ENCODE assay signal across 21 cellular contexts in the genomic region with DNA sequence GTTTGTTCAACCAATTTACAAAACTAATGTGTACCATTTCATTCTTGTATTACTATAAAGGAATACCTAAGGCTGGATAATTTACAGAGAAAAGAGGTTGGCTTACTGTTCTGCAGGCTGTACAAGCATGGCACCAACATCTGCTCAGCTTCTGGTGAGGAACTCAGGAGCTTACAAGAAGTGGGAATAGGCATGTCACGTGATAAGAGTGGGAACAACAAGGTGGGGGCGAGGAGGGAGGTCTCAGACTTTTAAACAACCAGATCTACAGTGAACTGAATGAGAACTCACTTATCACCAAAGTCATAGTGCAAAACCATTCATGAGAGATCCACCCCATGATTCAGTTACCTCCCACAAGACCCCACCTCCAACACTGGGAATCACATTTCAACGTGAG.
A peak's percentile ranks its signal among the peaks of the same experiment; 100 is the strongest.
DNase-seq lines count a peak whose midpoint lies in the region; ATAC-seq, FAIRE-seq and TF ChIP-seq lines count a peak whose summit lies in the region.
"Had no signal": no experiment of that assay in that cellular context is flagged by ENCODE, and none has a peak within 500 bp of the region (broad histone marks: within the 10 kb centered on the region; RNA-seq: fewer than 3 reads in every experiment).

No MANE protein-coding gene starts in this region.

- DNase-seq in HepG2 (ENCODE audit: low spot score), result no peak
- no peak for DNase-seq in right lobe of liver
- DNase-seq in H1 (ENCODE audit: low read depth in 1 of 2, low spot score in 2 of 2), result no peak
- DNase-seq in neuronal stem cell (ENCODE audit: low spot score), result no peak
- DNase-seq in activated CD4-positive, alpha-beta T cell treated with anti-CD3 and anti-CD28 coated beads for 4 hours, result no peak
- DNase-seq in amniotic stem cell (lab: John Stamatoyannopoulos, UW), result no peak
- no peak for DNase-seq in frontal cortex (ENCODE audit: low spot score in 2 of 2)
- DNase-seq: Caco-2; CD4-positive, CD25-positive, alpha-beta regulatory T cell; CD8-positive, alpha-beta T cell; DMS153; DND-41; GOT3; H7; HCEC 1CT had no signal

- no peak overlapping the region for H2AFZ ChIP-seq in HepG2 (ENCODE audit: low read length)
- peak overlapping the region; percentile 50; the same call in 1 of the 2 replicates for H2AFZ ChIP-seq in H1 (ENCODE audit: low read length)
- peak overlapping the region; percentile 40 for H2AFZ ChIP-seq in neuronal stem cell (ENCODE audit: low read length)

- CTCF ChIA-PET in HepG2 (lab: Yijun Ruan, JAX; ENCODE audit: low intra/inter-chr PET ratio, low total read pairs), result no interaction called here
- CTCF ChIA-PET in H1 (lab: Charles Lee; ENCODE audit: partially characterized antibody), result no interaction called here

- H3K23ac ChIP-seq in H1 (ENCODE audit: insufficient read length) (no peak overlapping the region), neuronal stem cell (ENCODE audit: low read depth, low read length, poor library complexity) (no peak overlapping the region)

- H3K27me3 ChIP-seq in HepG2 (ENCODE audit: control insufficient read depth in 1 of 2, insufficient read depth in 2 of 2, low read length in 2 of 2) (no peaks in the 10 kb centered on the region; a peak in 1 of 5 replicates), right lobe of liver (no peaks in the 10 kb centered on the region), H1 (replicated peaks in 1 of 4; ENCODE audit: control insufficient read depth in 3 of 4, extremely low read depth in 1 of 4, insufficient read depth in 3 of 4, low read length in 3 of 4) (no peaks in the 10 kb centered on the region), neuronal stem cell (ENCODE audit: control insufficient read depth in 3 of 3, insufficient read depth in 3 of 3, low read depth in 1 of 3, low read length in 3 of 3) (no peaks in the 10 kb centered on the region)
- H3K27me3 ChIP-seq: BLaER1 had no signal

- H2BK12ac ChIP-seq in H1 (ENCODE audit: low read depth, low read length), result no peak overlapping the region
- H2BK12ac ChIP-seq in neuronal stem cell (ENCODE audit: low read length), result no peak overlapping the region

- no peaks in the 10 kb centered on the region for H3K79me1 ChIP-seq in H1 (ENCODE audit: low read depth, low read length)
- no peaks in the 10 kb centered on the region for H3K79me1 ChIP-seq in neuronal stem cell (ENCODE audit: low read depth, low read length)

- no peak overlapping the region for H4K5ac ChIP-seq in H1 (ENCODE audit: insufficient read length, low read depth, low read length)

- H3K36me3 ChIP-seq in HepG2 (replicated peaks in 1 of 2; ENCODE audit: control insufficient read depth in 1 of 2, insufficient read depth in 2 of 2, low read length in 2 of 2) (no peaks in the 10 kb centered on the region), right lobe of liver (no peaks in the 10 kb centered on the region), H1 (ENCODE audit: control insufficient read depth in 2 of 4, insufficient read depth in 4 of 4, low read length in 3 of 4) (no peaks in the 10 kb centered on the region), neuronal stem cell (replicated peaks in 1 of 2; ENCODE audit: control insufficient read depth in 2 of 2, insufficient read depth in 2 of 2, low read length in 2 of 2) (no peaks in the 10 kb centered on the region)
- H3K36me3 ChIP-seq: BLaER1 had no signal

- TF ChIP-seq POLR2A in HepG2 (IDR thresholded peaks at IDR 0.05; ENCODE audit: insufficient read depth in 1 of 2, low read depth in 2 of 2, low read length in 2 of 2) (no peak), right lobe of liver (IDR thresholded peaks at IDR 0.05) (no peak), H1 (IDR thresholded peaks at IDR 0.05; ENCODE audit: control extremely low read depth in 1 of 2, low read depth in 2 of 2, low read length in 2 of 2) (no peak)

- H3K18ac ChIP-seq in H1 (ENCODE audit: extremely low read depth, low read length) (no peak overlapping the region; the same call in 1 of the 2 replicates), neuronal stem cell (ENCODE audit: low read length) (no peak overlapping the region)

- no peaks in the 10 kb centered on the region for H3K23me2 ChIP-seq in H1 (ENCODE audit: low read depth, low read length)

- H3K4ac ChIP-seq in H1 (replicated peaks; ENCODE audit: insufficient read length, low read depth, low read length), result no peak overlapping the region
- H3K4ac ChIP-seq in neuronal stem cell (ENCODE audit: low read length), result no peak overlapping the region

- intact Hi-C loops in HepG2 (cut with micrococcal nuclease; ENCODE audit: unreplicated experiment), result no loop called here
- intact Hi-C loops in right lobe of liver (cut with DNase I), result no loop called here

- no peak overlapping the region for H3K4me2 ChIP-seq in HepG2 (ENCODE audit: low read depth, low read length)
- no peak overlapping the region for H3K4me2 ChIP-seq in H1 (ENCODE audit: insufficient read depth in 1 of 2, low read depth in 2 of 2, low read length in 2 of 2)
- H3K4me2 ChIP-seq in neuronal stem cell (ENCODE audit: insufficient read depth, low read length, poor library complexity, severe bottlenecking), result no peak overlapping the region
- H3K4me2 ChIP-seq: BLaER1 had no signal

- no peak overlapping the region for H4K8ac ChIP-seq in H1 (ENCODE audit: extremely low read depth, insufficient read depth, low read length)
- H4K8ac ChIP-seq in neuronal stem cell (ENCODE audit: low read depth, low read length), result no peak overlapping the region

- no peak for TF ChIP-seq CTCF in HepG2 (CRISPR knock-in tag; IDR thresholded peaks at IDR 0.05)
- no peak for TF ChIP-seq CTCF in right lobe of liver (IDR thresholded peaks at IDR 0.05)
- no peak for TF ChIP-seq CTCF in H1 (IDR thresholded peaks at IDR 0.05; ENCODE audit: control extremely low read depth in 1 of 3, insufficient read depth in 1 of 3, low read depth in 1 of 3, low read length in 3 of 3)

- no peaks in the 10 kb centered on the region for H3K79me2 ChIP-seq in HepG2 (ENCODE audit: insufficient read depth, low read length)
- no peaks in the 10 kb centered on the region for H3K79me2 ChIP-seq in H1 (ENCODE audit: control insufficient read depth in 1 of 2, insufficient read depth in 2 of 2, low read length in 2 of 2)

- TF ChIP-seq EP300 in HepG2 (IDR thresholded peaks at IDR 0.05; ENCODE audit: low read depth in 2 of 2, low read length in 2 of 2) (no peak), HepG2 (CRISPR knock-in tag; IDR thresholded peaks at IDR 0.05; ENCODE audit: borderline replicate concordance) (no peak), H1 (IDR thresholded peaks at IDR 0.05; ENCODE audit: borderline replicate concordance in 1 of 2, low read depth in 2 of 2, low read length in 2 of 2) (no peak)

- H4K91ac ChIP-seq in H1 (replicated peaks; ENCODE audit: insufficient read length, low read length), result no peak overlapping the region
- H4K91ac ChIP-seq in neuronal stem cell (ENCODE audit: low read depth, low read length, poor library complexity), result no peak overlapping the region

- in situ Hi-C loops in HepG2 (cut with HindIII; ENCODE audit: extremely low pct_ligation_motif_present, low pct_unique_long_range_greater_than_20kb), result no loop called here

- no peak for FAIRE-seq in HepG2 (lab: Jason Lieb, UNC)
- no peak for FAIRE-seq in H1 (lab: Jason Lieb, UNC)
- no peak for FAIRE-seq in frontal cortex (lab: Jason Lieb, UNC)
- FAIRE-seq: G401.6, GM12892, GM19239 had no signal

- H2BK120ac ChIP-seq in H1 (replicated peaks; ENCODE audit: low read depth, low read length) (no peak overlapping the region), neuronal stem cell (ENCODE audit: low read depth, low read length) (no peak overlapping the region)

- BruUV-seq in HepG2 (replicated peaks; lab: Mats Ljungman, UMichigan), result no TSS peak

- H3K9ac ChIP-seq in HepG2 (ENCODE audit: insufficient read depth, low read depth, low read length) (no peak overlapping the region), H1 (replicated peaks in 1 of 4; ENCODE audit: extremely low read depth in 1 of 4, low read depth in 3 of 4, low read length in 3 of 4) (no peak overlapping the region), neuronal stem cell (ENCODE audit: low read depth, low read length, poor library complexity) (no peak overlapping the region)
- H3K9ac ChIP-seq: BLaER1 had no signal

- POLR2A ChIA-PET in HepG2 (lab: Yijun Ruan, JAX) (no interaction called here), H1 (lab: Charles Lee; ENCODE audit: partially characterized antibody) (no interaction called here)

- H2BK20ac ChIP-seq in H1 (ENCODE audit: low read length), result no peak overlapping the region

- H3K27ac ChIP-seq in HepG2 (ENCODE audit: extremely low read length, insufficient read depth, low read length), result no peak overlapping the region
- H3K27ac ChIP-seq in right lobe of liver, result no peak overlapping the region
- no peak overlapping the region for H3K27ac ChIP-seq in H1 (ENCODE audit: low read depth, low read length)
- no peak overlapping the region for H3K27ac ChIP-seq in neuronal stem cell (replicated peaks; ENCODE audit: low read length)
- H3K27ac ChIP-seq: 22Rv1, BLaER1, C4-2B had no signal

- no peak for ATAC-seq in HepG2
- no peak for ATAC-seq in right lobe of liver
- ATAC-seq: CD8-positive, alpha-beta T cell had no signal

- TF ChIP-seq RAD21 in HepG2 (CRISPR knock-in tag; IDR thresholded peaks at IDR 0.05) (no peak), H1 (IDR thresholded peaks at IDR 0.05 in 1 of 2, conservative IDR thresholded peaks at IDR 0.05 in 1 of 2; ENCODE audit: low read depth in 2 of 2, low read length in 2 of 2) (no peak)

- no peak overlapping the region for H2BK5ac ChIP-seq in H1 (ENCODE audit: low read depth, low read length)
- H2BK5ac ChIP-seq in neuronal stem cell (ENCODE audit: low read length), result no peak overlapping the region

- H3K14ac ChIP-seq in H1 (ENCODE audit: insufficient read length) (no peak overlapping the region), neuronal stem cell (ENCODE audit: low read length) (no peak overlapping the region)

- H3K4me1 ChIP-seq in HepG2 (ENCODE audit: insufficient read depth, low read length) (no peaks in the 10 kb centered on the region), right lobe of liver (no peaks in the 10 kb centered on the region), H1 (replicated peaks in 1 of 4; ENCODE audit: control insufficient read depth in 3 of 4, insufficient read depth in 4 of 4, low read length in 3 of 4) (no peaks in the 10 kb centered on the region), neuronal stem cell (ENCODE audit: control insufficient read depth in 2 of 2, insufficient read depth in 1 of 2, low read depth in 1 of 2, low read length in 2 of 2) (no peaks in the 10 kb centered on the region)
- H3K4me1 ChIP-seq: BLaER1, Caco-2 had no signal

- H2AK5ac ChIP-seq in H1 (ENCODE audit: low read depth, low read length) (no peak overlapping the region), neuronal stem cell (ENCODE audit: low read depth, low read length) (no peak overlapping the region)

- H3K9me3 ChIP-seq in HepG2 (ENCODE audit: low read length) (no peaks in the 10 kb centered on the region), right lobe of liver (no peaks in the 10 kb centered on the region), H1 (ENCODE audit: insufficient read depth in 2 of 2, low read depth in 1 of 2, low read length in 1 of 2) (no peaks in the 10 kb centered on the region), neuronal stem cell (replicated peaks in 1 of 2; ENCODE audit: control insufficient read depth in 2 of 2, insufficient read depth in 1 of 2, low read depth in 1 of 2, low read length in 2 of 2) (peaks cover 0 to 3% of the 10 kb centered on the region in 2 donors)
- H3K9me3 ChIP-seq: Caco-2 had no signal

- WGBS in HepG2 (ENCODE audit: low lambda C conversion rate), result 0% methylated on average over 3 of the region's 3 CpGs
- WGBS in right lobe of liver (ENCODE audit: insufficient coverage, low coverage, low lambda C conversion rate, missing lambda C conversion rate), result 31% methylated on average over 3 of the region's 3 CpGs
- WGBS in H1 (ENCODE audit: extremely low coverage in 1 of 2, insufficient coverage in 1 of 2, insufficient read length in 1 of 2, insufficient replicate concordance in 2 of 2, low coverage in 1 of 2, low lambda C conversion rate in 2 of 2, missing lambda C conversion rate in 1 of 2), 2 experiments, result 90% methylated on average over 3 of the region's 3 CpGs; no CpG with 5 or more reads in 1 of the 2 experiments
- WGBS in neuronal stem cell (ENCODE audit: extremely low coverage in 2 of 2, insufficient read length in 2 of 2, insufficient replicate concordance in 1 of 2), 2 donors, result no CpG with 5 or more reads among the region's 3 CpGs

- H2BK15ac ChIP-seq in H1 (ENCODE audit: low read length) (no peak overlapping the region), neuronal stem cell (ENCODE audit: low read length) (no peak overlapping the region)

- H4K20me1 ChIP-seq in HepG2 (ENCODE audit: insufficient read depth, low read length) (no peaks in the 10 kb centered on the region; the same call in 1 of the 2 replicates), H1 (replicated peaks in 1 of 2; ENCODE audit: control insufficient read depth in 1 of 2, insufficient read depth in 2 of 2, low read length in 2 of 2) (no peaks in the 10 kb centered on the region)
- H4K20me1 ChIP-seq: BLaER1 had no signal

- H3K4me3 ChIP-seq in HepG2 (replicated peaks in 1 of 3; ENCODE audit: insufficient read depth in 1 of 3, low read depth in 2 of 3, low read length in 3 of 3) (no peak overlapping the region), right lobe of liver (no peak overlapping the region), H1 (ENCODE audit: extremely low read depth in 1 of 4, insufficient read depth in 2 of 4, low read depth in 3 of 4, low read length in 4 of 4) (no peak overlapping the region), neuronal stem cell (ENCODE audit: low read length in 2 of 2) (no peak overlapping the region)
- H3K4me3 ChIP-seq: BLaER1 had no signal

- no peak overlapping the region for H3K56ac ChIP-seq in H1 (replicated peaks; ENCODE audit: insufficient read length, low read depth, low read length)
